In the genomic region with DNA sequence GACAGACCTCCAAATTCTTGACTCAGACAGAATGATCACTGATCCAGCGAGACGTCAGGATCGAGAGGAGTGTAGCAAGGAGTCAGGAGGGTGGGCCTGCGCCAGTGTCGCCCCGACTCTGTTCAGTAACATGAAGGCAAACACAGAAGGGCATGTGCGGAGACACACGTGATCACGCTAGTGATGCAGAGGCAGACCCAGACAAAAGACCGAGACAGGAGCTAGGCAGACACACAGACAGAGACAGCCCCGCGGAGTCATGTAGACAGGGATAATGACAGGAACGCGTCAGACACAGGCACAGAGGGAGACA, we compare ENCODE assay signal across 8 cellular contexts. TPM values are rescaled to one million over a fixed set of nuclear protein-coding genes. Genes with fewer than 3 reads are reported as not detected.
DNase-seq lines count a peak whose midpoint lies in the region; ATAC-seq, FAIRE-seq and TF ChIP-seq lines count a peak whose summit lies in the region.

No MANE protein-coding gene starts in this region.

- H3K9me3 ChIP-seq in gastroesophageal sphincter (no peaks in the 10 kb centered on the region), small intestine (ENCODE audit: control insufficient read depth, low read depth) (no peaks in the 10 kb centered on the region)

- H3K4me1 ChIP-seq in gastroesophageal sphincter (peaks cover 9 to 93% (median 48%) of the 10 kb centered on the region in 3 donors), small intestine (ENCODE audit: control insufficient read depth in 2 of 2, insufficient read depth in 1 of 2, low read depth in 1 of 2, low read length in 1 of 2) (peaks cover 4 to 20% of the 10 kb centered on the region in 2 donors)

- no peak for TF ChIP-seq POLR2A in gastroesophageal sphincter (IDR thresholded peaks at IDR 0.05)

- H3K27me3 ChIP-seq in gastroesophageal sphincter (no peaks in the 10 kb centered on the region), small intestine (ENCODE audit: control insufficient read depth in 2 of 2, insufficient read depth in 2 of 2, low read length in 2 of 2) (no peaks in the 10 kb centered on the region)

- peaks cover 0 to 25% of the 10 kb centered on the region in 2 donors for H3K36me3 ChIP-seq in gastroesophageal sphincter
- peaks cover under 1 to 5% of the 10 kb centered on the region in 2 donors for H3K36me3 ChIP-seq in small intestine (ENCODE audit: control insufficient read depth in 2 of 2, insufficient read depth in 2 of 2, low read length in 2 of 2)

- peaks cover 71% of the 10 kb centered on the region for H3K4me1 Mint-ChIP-seq in stimulated activated naive CD8-positive, alpha-beta T cell treated with anti-CD3 and anti-CD28 coated beads, Interleukin-15, Interleukin-2, amounts not matched to agents 100 ng/mL and 50 ng/mL, for 24 hours (ENCODE audit: low read depth)

- no peak for DNase-seq in stimulated activated naive CD8-positive, alpha-beta T cell treated with anti-CD3 and anti-CD28 coated beads, Interleukin-15, Interleukin-2, amounts not matched to agents 100 U/mL and 50 U/mL, for 24 hours
- DNase-seq in T-helper 22 cell (ENCODE audit: low read depth) (peak; percentile 97), small intestine (no peak), occipital lobe (lab: John Stamatoyannopoulos, UW) (no peak)

- peak overlapping the region; percentile 88 for H3K4me3 Mint-ChIP-seq in stimulated activated naive CD8-positive, alpha-beta T cell treated with anti-CD3 and anti-CD28 coated beads, Interleukin-15, Interleukin-2, amounts not matched to agents 100 ng/mL and 50 ng/mL, for 24 hours

- 3 to 6% methylated on average over 11 to 14 of the region's 14 CpGs for WGBS in gastroesophageal sphincter (ENCODE audit: low coverage in 1 of 2), 2 donors
- 3 to 13% (median 11%) methylated on average over 14 of the region's 14 CpGs for WGBS in small intestine, 3 donors

- peak overlapping the region; percentile 68 to 84 for H3K4me3 ChIP-seq in gastroesophageal sphincter
- peak overlapping the region; percentile 62 to 71 for H3K4me3 ChIP-seq in small intestine (ENCODE audit: low read depth in 1 of 2, low read length in 2 of 2)

- peak overlapping the region; percentile 95 for H3K27ac Mint-ChIP-seq in stimulated activated naive CD8-positive, alpha-beta T cell treated with anti-CD3 and anti-CD28 coated beads, Interleukin-15, Interleukin-2, amounts not matched to agents 100 ng/mL and 50 ng/mL, for 24 hours

- no peaks in the 10 kb centered on the region for H3K27me3 Mint-ChIP-seq in stimulated activated naive CD8-positive, alpha-beta T cell treated with anti-CD3 and anti-CD28 coated beads, Interleukin-15, Interleukin-2, amounts not matched to agents 100 ng/mL and 50 ng/mL, for 24 hours

- H3K27ac ChIP-seq in gastroesophageal sphincter (peak overlapping the region; percentile 78 to 99 (median 94)), small intestine (ENCODE audit: low read depth in 1 of 2, low read length in 1 of 2) (peak overlapping the region; percentile 94 to 99)

- TF ChIP-seq CTCF in gastroesophageal sphincter (IDR thresholded peaks at IDR 0.05): no peak

- H3K36me3 Mint-ChIP-seq in stimulated activated naive CD8-positive, alpha-beta T cell treated with anti-CD3 and anti-CD28 coated beads, Interleukin-15, Interleukin-2, amounts not matched to agents 100 ng/mL and 50 ng/mL, for 24 hours (ENCODE audit: low read depth): peaks cover 17% of the 10 kb centered on the region

- TF ChIP-seq EP300 in gastroesophageal sphincter (IDR thresholded peaks at IDR 0.05): no peak

- no peak for FAIRE-seq in small intestine (lab: Jason Lieb, UNC)

- no peaks in the 10 kb centered on the region for H3K9me3 Mint-ChIP-seq in stimulated activated naive CD8-positive, alpha-beta T cell treated with anti-CD3 and anti-CD28 coated beads, Interleukin-15, Interleukin-2, amounts not matched to agents 100 ng/mL and 50 ng/mL, for 24 hours

- ATAC-seq in stimulated activated naive CD8-positive, alpha-beta T cell treated with anti-CD3 and anti-CD28 coated beads, Interleukin-15, Interleukin-2, amounts not matched to agents 100 U/mL and 50 U/mL, for 24 hours: no peak
- ATAC-seq in gastroesophageal sphincter (no peak), HG02884 (IDR thresholded peaks at IDR 0.05; ENCODE audit: unreplicated experiment) (no peak), esophagus mucosa (no peak)

RNA-seq across cellular contexts. Expression of gene KDM6B, which starts 7.2 kb away (rescaled TPM):
- 10 to 100 TPM in 3 of 4 donors, 1 to 10 TPM in 1; 5.7 to 16.2 (median 15.6) TPM for total RNA-seq in gastroesophageal sphincter
- 10 to 100 TPM in 2 of 3 donors, 1 to 10 TPM in 1; 8.4 to 26.1 (median 11.2) TPM for polyA plus RNA-seq in small intestine
- total RNA-seq in occipital lobe: 16.4 TPM
- 16.7 TPM for total RNA-seq in esophagus mucosa

RNA-seq across cellular contexts. Expression of gene TMEM88, which starts 13.6 kb away (rescaled TPM):
- total RNA-seq in gastroesophageal sphincter (10 to 100 TPM in 3 of 4 donors, 1 to 10 TPM in 1; 6.5 to 41.6 (median 29.6) TPM), occipital lobe (1.2 TPM), esophagus mucosa (1.7 TPM)
- polyA plus RNA-seq in small intestine: 10 to 100 TPM in 1 of 3 donors, 1 to 10 TPM in 2; 3.8 to 17.5 (median 8.9) TPM

RNA-seq across cellular contexts. Expression of gene NAA38, which starts 16.1 kb away (rescaled TPM):
- 10 to 100 TPM; 60.5 to 84.7 (median 69.8) TPM for total RNA-seq in gastroesophageal sphincter
- 100 to 1,000 TPM in 1 of 3 donors, 10 to 100 TPM in 2; 70.0 to 142 (median 76.7) TPM for polyA plus RNA-seq in small intestine
- 20.1 TPM for total RNA-seq in occipital lobe
- total RNA-seq in esophagus mucosa: 93.3 TPM

RNA-seq across cellular contexts. Expression of gene CYB5D1, which starts 16.5 kb away (rescaled TPM):
- total RNA-seq in gastroesophageal sphincter (10 to 100 TPM; 12.0 to 18.7 (median 13.7) TPM), occipital lobe (14.2 TPM), esophagus mucosa (7.6 TPM)
- polyA plus RNA-seq in small intestine: 1 to 10 TPM; 4.9 to 7.9 (median 4.9) TPM

RNA-seq across cellular contexts. Expression of gene CHD3, which starts 47.3 kb away (rescaled TPM):
- 100 to 1,000 TPM in 3 of 4 donors, 10 to 100 TPM in 1; 56.7 to 134 (median 120) TPM for total RNA-seq in gastroesophageal sphincter
- polyA plus RNA-seq in small intestine: 10 to 100 TPM; 23.7 to 60.4 (median 25.7) TPM
- total RNA-seq in occipital lobe: 337 TPM
- 50.7 TPM for total RNA-seq in esophagus mucosa
